8 cellular contexts compared by ENCODE assay signal in genomic region chr13:46181799-46182490, GRCh38. TPM values are rescaled to one million over a fixed set of nuclear protein-coding genes. Genes with fewer than 3 reads are reported as not detected.
DNase-seq lines count a peak whose midpoint lies in the region; ATAC-seq, FAIRE-seq and TF ChIP-seq lines count a peak whose summit lies in the region.

Gene LCP1, minus strand, starts transcription at chr13:46182177. Its CDS starts 22,515 bp downstream, at chr13:46159662.

- H3K4me3 ChIP-seq in A673 (ENCODE audit: low read depth, low read length, poor library complexity, severe bottlenecking) = no peak within 1 kb of the TSS
- peak within 1 kb of the TSS; percentile 95 for H3K4me3 ChIP-seq in GM12878
- no peak within 1 kb of the TSS for H3K4me3 ChIP-seq in neural progenitor cell

- H3K79me2 ChIP-seq in GM12878 (ENCODE audit: control insufficient read depth, insufficient read depth, low read length) (peaks cover 73% of the 10 kb centered on the region), neural progenitor cell (ENCODE audit: low read depth) (no peaks in the 10 kb centered on the region)

- BruUV-seq in A673 (replicated peaks; lab: Mats Ljungman, UMichigan) (TSS peak; percentile 79), GM12878 (replicated peaks; lab: Mats Ljungman, UMichigan) (no TSS peak)

- H3K27ac Mint-ChIP-seq in T-helper 17 cell (peak within 1 kb of the TSS; percentile 99), neural progenitor cell (no peak within 1 kb of the TSS)

- no peak within 1 kb of the TSS for H3K27ac ChIP-seq in A673 (ENCODE audit: low read depth, low read length, poor library complexity, severe bottlenecking)
- peak within 1 kb of the TSS; percentile 99 for H3K27ac ChIP-seq in GM12878 (ENCODE audit: control insufficient read depth, insufficient read depth)
- H3K27ac ChIP-seq in neural progenitor cell = no peak within 1 kb of the TSS

- peak; percentile 66 for ATAC-seq in GM19372 (IDR thresholded peaks at IDR 0.05; ENCODE audit: low read depth, unreplicated experiment)
- peak; percentile 39 for ATAC-seq in HG03469 (IDR thresholded peaks at IDR 0.05; ENCODE audit: unreplicated experiment)
- peak; percentile 80 for ATAC-seq in T-helper 17 cell
- ATAC-seq in GM12878 = peak; percentile 70

- peak; percentile 95 for TF ChIP-seq POLR2A in GM12878 (IDR thresholded peaks at IDR 0.05; ENCODE audit: low read depth, low read length)

- H3F3A ChIP-seq in neural progenitor cell (ENCODE audit: low read depth) = no peaks in the 10 kb centered on the region

- in situ Hi-C loops in GM12878 (cut with MboI) = no loop called here

- H3K9ac ChIP-seq in GM12878 (ENCODE audit: control insufficient read depth, insufficient read depth, low read length) = peak within 1 kb of the TSS; percentile 94
- no peak within 1 kb of the TSS for H3K9ac ChIP-seq in neural progenitor cell

- H3K36me3 ChIP-seq in A673 (ENCODE audit: insufficient read depth, low read length, poor library complexity, severe bottlenecking) = no peaks in the 10 kb centered on the region
- peaks cover 0 to 5% of the 10 kb centered on the region in 2 experiments; a peak in 1 of 4 replicates for H3K36me3 ChIP-seq in GM12878 (ENCODE audit: control insufficient read depth in 2 of 2, insufficient read depth in 2 of 2, low read length in 1 of 2)
- H3K36me3 ChIP-seq in neural progenitor cell = no peaks in the 10 kb centered on the region

- H3K4me1 Mint-ChIP-seq in T-helper 17 cell (peaks cover 62% of the 10 kb centered on the region), neural progenitor cell (no peaks in the 10 kb centered on the region)

- TF ChIP-seq RAD21 in GM12878 (IDR thresholded peaks at IDR 0.05; ENCODE audit: insufficient read depth, low read depth, low read length) = no peak; the same call in 1 of the 2 replicates

- intact Hi-C loops in A673 (cut with micrococcal nuclease; ENCODE audit: unreplicated experiment) = no loop called here
- intact Hi-C loops in GM12878 (cut with micrococcal nuclease; ENCODE audit: unreplicated experiment) = loop anchor here (1.0 to 5.0 kb wide), 5 partner anchors 15 to 485 kb away; partner anchors contain the start of genes RUBCNL and ZC3H13

- H4K20me1 ChIP-seq in GM12878 (ENCODE audit: control insufficient read depth, insufficient read depth) = no peaks in the 10 kb centered on the region
- no peaks in the 10 kb centered on the region for H4K20me1 ChIP-seq in neural progenitor cell (ENCODE audit: low read depth)

- peaks cover 2% of the 10 kb centered on the region for H3K36me3 Mint-ChIP-seq in T-helper 17 cell (ENCODE audit: low read depth)
- no peaks in the 10 kb centered on the region for H3K36me3 Mint-ChIP-seq in neural progenitor cell

- FAIRE-seq in GM12878 (lab: Jason Lieb, UNC) = peak; percentile 68

- peak within 1 kb of the TSS; percentile 94 for H3K4me3 Mint-ChIP-seq in T-helper 17 cell
- no peak within 1 kb of the TSS for H3K4me3 Mint-ChIP-seq in neural progenitor cell

- TF ChIP-seq CTCF in A673 (conservative IDR thresholded peaks at IDR 0.05; ENCODE audit: low read depth, low read length) (no peak), GM12878 (IDR thresholded peaks at IDR 0.05 in 2 of 3, conservative IDR thresholded peaks at IDR 0.05 in 1 of 3; ENCODE audit: control insufficient read depth in 2 of 3, extremely low read depth in 1 of 3, insufficient read depth in 1 of 3, low read depth in 3 of 3, low read length in 3 of 3) (no peak), neural progenitor cell (IDR thresholded peaks at IDR 0.05) (no peak)

- H3K27me3 ChIP-seq in A673 (replicated peaks; ENCODE audit: insufficient read depth, low read depth, low read length, poor library complexity) (no peaks in the 10 kb centered on the region), GM12878 (replicated peaks in 1 of 2; ENCODE audit: control insufficient read depth in 2 of 2, insufficient read depth in 2 of 2, low read length in 1 of 2) (no peaks in the 10 kb centered on the region), neural progenitor cell (no peaks in the 10 kb centered on the region)

- no peaks in the 10 kb centered on the region for H3K9me3 Mint-ChIP-seq in neural progenitor cell

- H3K9me3 ChIP-seq in A673 (ENCODE audit: low read depth, low read length, poor library complexity, severe bottlenecking) (no peaks in the 10 kb centered on the region), T-helper 17 cell (ENCODE audit: control insufficient read depth, low read length, poor library complexity, severe bottlenecking) (no peaks in the 10 kb centered on the region), GM12878 (replicated peaks; ENCODE audit: control insufficient read depth, insufficient read depth, low read length) (no peaks in the 10 kb centered on the region), neural progenitor cell (ENCODE audit: low read depth) (no peaks in the 10 kb centered on the region)

- H2AFZ ChIP-seq in GM12878 (ENCODE audit: control insufficient read depth, low read depth, low read length) = peak within 1 kb of the TSS; percentile 61
- H2AFZ ChIP-seq in neural progenitor cell (replicated peaks) = peak within 1 kb of the TSS; percentile 4

- no peak for DNase-seq in A673 (ENCODE audit: low spot score)
- peak; percentile 44 to 67 (median 65) for DNase-seq in T-helper 17 cell
- peak; percentile 97 for DNase-seq in GM12878 (ENCODE audit: low read depth, low spot score)
- no peak for DNase-seq in neural progenitor cell (ENCODE audit: low spot score)
- no peak for DNase-seq in ureter (ENCODE audit: low spot score)
- no peak for DNase-seq in D341Med (ENCODE audit: low spot score)

- RAD21 ChIA-PET in GM12878 (lab: Charles Lee; ENCODE audit: unreplicated experiment) = interaction anchor here (0.7 to 10.9 kb wide), 11 partner anchors 14 to 558 kb away, joined by 3 to 184 read pairs (median 4); partner anchors contain the start of gene CBY2

- POLR2A ChIA-PET in A673 (lab: Charles Lee; ENCODE audit: low non-redundant PET) = no interaction called here
- POLR2A ChIA-PET in GM12878 (lab: Charles Lee) = interaction anchor here (0.7 to 5.4 kb wide), 11 partner anchors 10 to 488 kb away, joined by 3 to 52 read pairs (median 5); partner anchors contain the start of gene CBY2

- H3K4me2 ChIP-seq in GM12878 (ENCODE audit: control insufficient read depth, insufficient read depth) (peak within 1 kb of the TSS; percentile 88), neural progenitor cell (no peak within 1 kb of the TSS)

- H3K27me3 Mint-ChIP-seq in T-helper 17 cell (no peaks in the 10 kb centered on the region), neural progenitor cell (ENCODE audit: insufficient read depth, low read depth) (peaks cover 6% of the 10 kb centered on the region)

- H3K4me1 ChIP-seq in A673 (ENCODE audit: insufficient read depth, low read length, poor library complexity, severe bottlenecking) = peaks cover 25% of the 10 kb centered on the region
- peaks cover 7% of the 10 kb centered on the region for H3K4me1 ChIP-seq in GM12878 (ENCODE audit: control insufficient read depth, insufficient read depth, low read length)
- no peaks in the 10 kb centered on the region for H3K4me1 ChIP-seq in neural progenitor cell

- CTCF ChIA-PET in A673 (lab: Charles Lee) = no interaction called here
- CTCF ChIA-PET in GM12878 (lab: Yijun Ruan, JAX) = interaction anchor here (0.8 to 17.1 kb wide), 8 partner anchors 8 to 55 kb away, joined by 3 to 172 read pairs (median 6); no protein-coding TSS in a partner anchor

- 0% methylated on average over 8 of the region's 8 CpGs for WGBS in GM12878 (ENCODE audit: insufficient coverage, insufficient replicate concordance, low lambda C conversion rate, missing lambda C conversion rate)

- TF ChIP-seq EP300 in GM12878 (IDR thresholded peaks at IDR 0.05; ENCODE audit: borderline replicate concordance in 1 of 2, control insufficient read depth in 1 of 2, low read depth in 2 of 2, low read length in 2 of 2) = peak; percentile 76 to 80; a peak in 3 of 4 replicates

- SMC1A ChIA-PET in GM12878 (lab: Charles Lee; ENCODE audit: uncharacterized antibody, unreplicated experiment) = interaction anchor here (0.5 to 14.6 kb wide), 9 partner anchors 18 to 480 kb away, joined by 3 to 295 read pairs (median 3); partner anchors contain the start of genes CBY2 and RUBCNL

TF ChIP-seq in GM12878, 131 proteins besides CTCF, POLR2A, EP300 and RAD21 (continues in another document):
- TF ChIP-seq BRCA1 (IDR thresholded peaks at IDR 0.05; ENCODE audit: low read depth, low read length) (no peak), ETV6 (conservative IDR thresholded peaks at IDR 0.05 in 1 of 2, IDR thresholded peaks at IDR 0.05 in 1 of 2; ENCODE audit: borderline replicate concordance in 1 of 2, low read depth in 1 of 2) (peak in 1 of 2 experiments; percentile 55; a peak in 1 of 4 replicates), SPI1 (IDR thresholded peaks at IDR 0.05; ENCODE audit: borderline replicate concordance, insufficient read depth, low read depth, low read length) (peak; percentile 98), RAD51 (IDR thresholded peaks at IDR 0.05) (peak; percentile 93)

RNA-seq across cellular contexts. Expression of gene LCP1, which starts in this region (rescaled TPM):
- total RNA-seq in A673 (2021) (6.2 and 9.1 TPM in 2 replicates), T-helper 17 cell (100 to 1,000 TPM; 485 to 528 TPM), GM12878 (2014; rRNA removed) (1,359 and 1,536 TPM in 2 replicates), GM12878 (2014; rRNA removed; fragmentation: Illumina TruSeq; extraction: Trizol) (1,765 and 1,770 TPM in 2 replicates), GM12878 (2021) (1,593 and 1,649 TPM in 2 replicates), neural progenitor cell (ENCODE audit: low replicate concordance) (0.34 and 2.2 TPM in 2 replicates), ureter (44.8 TPM)
- total RNA-seq in GM12878 (2013; cell fraction: nucleolus; rRNA removed) = 630 and 672 TPM in 2 replicates
- 790 TPM for polyA plus RNA-seq in GM12878 (2011; ENCODE audit: low read depth)
- polyA plus RNA-seq in GM12878 (2011; rRNA removed) (1,518 and 1,924 TPM in 2 replicates), GM12878 (2014; fragmentation: Illumina TruSeq; extraction: Trizol) (2,201 and 2,644 TPM in 2 replicates), GM12878 (2014; fragmentation: Nextera tagmentation; extraction: Ambion mirVana) (1,000 to 10,000 TPM in 1 of 2 experiments, 100 to 1,000 TPM in 1; 775 to 1,062 TPM), GM12878 (2014; rRNA removed) (1,106 and 1,239 TPM in 2 replicates), GM12878 (2016; fragmentation: Nextera tagmentation; extraction: Ambion mirVana) (1,000 to 10,000 TPM; 1,617 to 1,624 TPM)
- polyA plus RNA-seq in GM12878 (2011; cell fraction: cytosol; rRNA removed) = 938 and 1,004 TPM in 2 replicates
- 570 and 928 TPM in 2 replicates for polyA plus RNA-seq in GM12878 (2011; cell fraction: nucleus; rRNA removed)
- 792 and 882 TPM in 2 replicates for polyA plus RNA-seq in GM12878 (2012)
- 1,516 and 1,624 TPM in 2 replicates for polyA minus RNA-seq in GM12878 (2011; rRNA and poly(A)+ RNA removed)
- polyA minus RNA-seq in GM12878 (2011; cell fraction: cytosol; rRNA and poly(A)+ RNA removed) = 490 and 574 TPM in 2 replicates
- polyA minus RNA-seq in GM12878 (2011; cell fraction: nucleus; rRNA and poly(A)+ RNA removed) = 248 and 443 TPM in 2 replicates

Comparison
In these comparisons a context has a peak if more than half of its experiments do, and no peak if none do; other contexts are left out.
1. RNA of gene LCP1 (total RNA-seq): 630 to 1,770 TPM in GM12878 and 485 to 528 TPM in T-helper 17 cell; 44.8 TPM in ureter (single experiment), 6.2 to 9.1 TPM in A673 and 0.34 to 2.2 TPM in neural progenitor cell; every median in the first group is over 10 times any median in the second.
2. DNase-seq: peak in T-helper 17 cell (3 of 3) and GM12878 (single experiment); none in A673 (single experiment), neural progenitor cell (single experiment), ureter (single experiment) and D341Med (single experiment).
3. Peak in every context shown above with its lines, with median percentiles within 50 percentile points of each other: ATAC-seq.